ENCODE assay signal across 1 cellular context in the genomic region with DNA sequence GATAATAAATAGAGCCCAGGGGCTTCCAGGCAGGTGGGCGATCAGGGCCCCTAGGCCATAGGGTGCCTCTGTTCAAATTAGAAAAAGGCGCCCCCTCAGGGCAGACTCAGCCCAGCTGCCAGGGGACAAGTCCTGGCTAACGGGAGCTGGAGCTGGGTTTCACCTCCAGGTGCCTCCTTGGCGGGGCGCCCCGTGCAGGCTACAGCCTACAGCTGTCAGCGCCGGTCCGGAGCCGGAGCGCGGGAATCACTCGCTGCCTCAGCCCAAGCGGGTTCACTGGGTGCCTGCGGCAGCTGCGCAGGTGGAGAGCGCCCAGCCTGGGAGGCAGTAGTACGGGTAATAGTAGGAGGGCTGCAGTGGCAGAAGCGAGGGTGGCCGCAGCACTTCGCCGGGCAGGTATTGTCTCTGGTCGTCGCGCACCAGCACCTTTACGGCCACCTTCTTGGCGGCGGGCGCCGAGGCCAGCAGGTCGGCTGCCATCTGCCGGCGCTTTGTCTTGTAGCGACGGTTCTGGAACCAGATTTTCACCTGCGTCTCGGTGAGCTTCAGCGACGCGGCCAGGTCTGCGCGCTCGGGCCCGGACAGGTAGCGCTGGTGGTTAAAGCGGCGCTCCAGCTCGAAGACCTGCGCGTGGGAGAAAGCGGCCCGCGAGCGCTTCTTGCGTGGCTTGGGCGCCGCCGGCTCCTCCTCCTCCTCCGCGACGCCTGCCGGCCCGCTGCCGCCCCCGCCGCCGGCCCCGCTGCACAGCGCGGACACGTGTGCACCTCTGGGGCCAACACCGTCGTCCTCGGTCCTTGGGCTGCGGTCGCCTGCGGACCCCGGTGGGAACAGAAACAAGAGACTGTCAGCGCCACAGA.
TF ChIP-seq lines count a peak whose summit lies in the region.

No MANE protein-coding gene starts in this region.

TF ChIP-seq in endothelial cell of umbilical vein, 7 proteins besides CTCF, POLR2A, EP300 and RAD21:
- TF ChIP-seq EZH2 (IDR thresholded peaks at IDR 0.05; ENCODE audit: borderline replicate concordance, low read depth, low read length, severe bottlenecking) = peak; percentile 87
- TF ChIP-seq, protein P1, sequence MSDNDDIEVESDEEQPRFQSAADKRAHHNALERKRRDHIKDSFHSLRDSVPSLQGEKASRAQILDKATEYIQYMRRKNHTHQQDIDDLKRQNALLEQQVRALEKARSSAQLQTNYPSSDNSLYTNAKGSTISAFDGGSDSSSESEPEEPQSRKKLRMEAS (IDR thresholded peaks at IDR 0.05; ENCODE audit: insufficient read depth, insufficient read length) = no peak
